In genomic region chr14:73105050-73105449, GRCh38 we compare ENCODE assay signal across 21 cellular contexts.
"Had no signal": no experiment of that assay in that cellular context is flagged by ENCODE, and none has a peak within 500 bp of the region (broad histone marks: within the 10 kb centered on the region; RNA-seq: fewer than 3 reads in every experiment).

No MANE protein-coding gene starts in this region.

- DNase-seq: activated gamma-delta T cell treated with Interleukin-2 at 50 U/mL for 16 hours; cerebellar nuclear complex; cortex of kidney; heart right ventricle; kidney glomerular epithelial cell; left ventricle myocardium superior; mesendoderm; naive thymus-derived CD8-positive, alpha-beta T cell; ovary; sigmoid colon; stimulated activated CD4-positive, alpha-beta T cell treated with anti-CD3 and anti-CD28 coated beads, Interleukin-4, amount 100 ng/mL, for 24 hours; stomach; T-cell; T-helper 9 cell; testis had no signal

- H3K27me3 Mint-ChIP-seq: naive thymus-derived CD8-positive, alpha-beta T cell; T-cell; type B pancreatic cell had no signal

- H3K9me3 ChIP-seq: heart right ventricle, ovary, sigmoid colon, stomach, testis had no signal

- FAIRE-seq: bronchial epithelial cell had no signal

- H3K4me3 ChIP-seq: heart right ventricle, ovary, sigmoid colon, stomach, testis had no signal

- H3K9me3 Mint-ChIP-seq: activated naive CD4-positive, alpha-beta T cell treated with anti-CD3 and anti-CD28 coated beads, Interleukin-2, amount 50 U/mL, for 72 hours; activated T-helper 1 cell treated with anti-CD3 and anti-CD28 coated beads, Interleukin-12 subunit alpha, Interleukin-12 subunit beta, Interleukin-2, Interleukin-4 antibody, amounts not matched to agents 30 ng/mL and 10 ng/mL and 1 ng/mL, durations not matched to agents 14 hours and 24 hours and 36 hours; naive thymus-derived CD8-positive, alpha-beta T cell; stimulated activated effector memory CD8-positive, alpha-beta T cell treated with anti-CD3 and anti-CD28 coated beads, Interleukin-12 subunit alpha, Interleukin-12 subunit beta, amount 100 ng/mL, for 72 hours; T-cell; type B pancreatic cell had no signal

- H3K36me3 ChIP-seq: ovary had no signal

- H3K4me1 ChIP-seq: heart right ventricle, sigmoid colon, testis had no signal

- H3K27ac ChIP-seq: heart right ventricle, ovary, sigmoid colon, stomach, testis had no signal

- H3K4me1 Mint-ChIP-seq: stimulated activated effector memory CD8-positive, alpha-beta T cell treated with anti-CD3 and anti-CD28 coated beads, Interleukin-12 subunit alpha, Interleukin-12 subunit beta, amount 100 ng/mL, for 72 hours had no signal

- H3K27ac Mint-ChIP-seq: activated T-helper 1 cell treated with anti-CD3 and anti-CD28 coated beads, Interleukin-12 subunit alpha, Interleukin-12 subunit beta, Interleukin-2, Interleukin-4 antibody, amounts not matched to agents 30 ng/mL and 10 ng/mL and 1 ng/mL, durations not matched to agents 14 hours and 24 hours and 36 hours; T-cell; type B pancreatic cell had no signal

- H3K27me3 ChIP-seq: heart right ventricle, ovary, sigmoid colon, stomach, testis had no signal

- H3K4me3 Mint-ChIP-seq: activated T-helper 1 cell treated with anti-CD3 and anti-CD28 coated beads, Interleukin-12 subunit alpha, Interleukin-12 subunit beta, Interleukin-2, Interleukin-4 antibody, amounts not matched to agents 30 ng/mL and 10 ng/mL and 1 ng/mL, durations not matched to agents 14 hours and 24 hours and 36 hours; naive thymus-derived CD8-positive, alpha-beta T cell; stimulated activated effector memory CD8-positive, alpha-beta T cell treated with anti-CD3 and anti-CD28 coated beads, Interleukin-12 subunit alpha, Interleukin-12 subunit beta, amount 100 ng/mL, for 72 hours; T-cell; type B pancreatic cell had no signal

- ATAC-seq: activated CD4-positive, CD25-positive, alpha-beta regulatory T cell treated with anti-CD3 and anti-CD28 coated beads, Interleukin-2, amount 50 U/mL, for 24 hours; activated naive CD4-positive, alpha-beta T cell treated with anti-CD3 and anti-CD28 coated beads, Interleukin-2, amount 50 U/mL, for 72 hours; heart right ventricle; left ventricle myocardium superior; naive thymus-derived CD8-positive, alpha-beta T cell; stimulated activated effector memory CD8-positive, alpha-beta T cell treated with anti-CD3 and anti-CD28 coated beads, Interleukin-12 subunit alpha, Interleukin-12 subunit beta, amount 100 ng/mL, for 72 hours; T-cell had no signal
